In genomic region chr11:111540921-111541208, GRCh38 we compare ENCODE assay signal across 8 cellular contexts. TPM values are rescaled to one million over a fixed set of nuclear protein-coding genes. Genes with fewer than 3 reads are reported as not detected.
A peak's percentile ranks its signal among the peaks of the same experiment; 100 is the strongest.
DNase-seq lines count a peak whose midpoint lies in the region; ATAC-seq lines count a peak whose summit lies in the region.

No MANE protein-coding gene starts in this region.

- H3K4me1 ChIP-seq in HAP-1 = peaks cover 15% of the 10 kb centered on the region
- H3K4me1 ChIP-seq in adipocyte (ENCODE audit: control insufficient read depth, insufficient read depth, low read length) = peaks cover 5% of the 10 kb centered on the region
- peaks cover 21% of the 10 kb centered on the region for H3K4me1 ChIP-seq in iPS-18a (ENCODE audit: control insufficient read depth, low read depth, low read length)
- peaks cover 23 to 35% (median 27%) of the 10 kb centered on the region in 3 donors for H3K4me1 ChIP-seq in skeletal muscle tissue (ENCODE audit: control insufficient read depth in 3 of 3, insufficient read depth in 3 of 3, low read length in 3 of 3)

- H3K4me3 ChIP-seq in HAP-1 (peak overlapping the region; percentile 37), adipocyte (ENCODE audit: low read length) (peak overlapping the region; percentile 81), iPS-18a (ENCODE audit: low read length) (peak overlapping the region; percentile 60), skeletal muscle tissue (ENCODE audit: low read length in 3 of 3) (peak overlapping the region; percentile 61 to 77 (median 75))

- H3K9ac ChIP-seq in adipocyte (ENCODE audit: low read length) (peak overlapping the region; percentile 75), iPS-18a (ENCODE audit: low read length) (peak overlapping the region; percentile 7), skeletal muscle tissue (ENCODE audit: low read depth in 1 of 3, low read length in 3 of 3) (peak overlapping the region; percentile 24 to 69 (median 58))

- H3K36me3 ChIP-seq in HAP-1 (replicated peaks) (no peaks in the 10 kb centered on the region), adipocyte (ENCODE audit: control insufficient read depth, insufficient read depth, low read length, severe bottlenecking) (peaks cover 12% of the 10 kb centered on the region), iPS-18a (ENCODE audit: control insufficient read depth, low read depth, low read length) (no peaks in the 10 kb centered on the region), skeletal muscle tissue (ENCODE audit: control insufficient read depth in 3 of 3, insufficient read depth in 3 of 3, low read length in 3 of 3) (peaks cover 3 to 5% (median 4%) of the 10 kb centered on the region in 3 donors)

- H3K9me3 ChIP-seq in HAP-1 (0 out of 2 replicates have a peak, but pooled peaks cover 3% of the 10 kb centered on the region), adipocyte (ENCODE audit: control insufficient read depth, low read length) (no peaks in the 10 kb centered on the region), iPS-18a (ENCODE audit: control insufficient read depth, low read depth, low read length) (no peaks in the 10 kb centered on the region), skeletal muscle tissue (ENCODE audit: control insufficient read depth in 3 of 3, low read length in 3 of 3) (no peaks in the 10 kb centered on the region)

- H3K27ac ChIP-seq in iPS-18a (ENCODE audit: low read length) = no peak overlapping the region
- peak overlapping the region; percentile 57 for H3K27ac ChIP-seq in skeletal muscle tissue (ENCODE audit: low read depth, low read length)

- no peak for DNase-seq in HAP-1 (ENCODE audit: low spot score in 2 of 2)
- no peak for DNase-seq in adipocyte (ENCODE audit: low read depth)
- no peak for DNase-seq in NCI-H128 (lab: John Stamatoyannopoulos, UW; ENCODE audit: unreplicated experiment)

- ATAC-seq in GM18907 (IDR thresholded peaks at IDR 0.05; ENCODE audit: unreplicated experiment) = no peak
- ATAC-seq in HG02610 (IDR thresholded peaks at IDR 0.05; ENCODE audit: unreplicated experiment) = no peak
- no peak for ATAC-seq in HG02763 (IDR thresholded peaks at IDR 0.05; ENCODE audit: unreplicated experiment)

- no peaks in the 10 kb centered on the region for H3K27me3 ChIP-seq in HAP-1 (ENCODE audit: low read depth)
- H3K27me3 ChIP-seq in adipocyte (replicated peaks; ENCODE audit: control insufficient read depth, insufficient read depth, low read length) = no peaks in the 10 kb centered on the region
- peaks cover 71% of the 10 kb centered on the region for H3K27me3 ChIP-seq in iPS-18a (ENCODE audit: control insufficient read depth, insufficient read depth, low read length)
- H3K27me3 ChIP-seq in skeletal muscle tissue (ENCODE audit: control insufficient read depth in 3 of 3, insufficient read depth in 3 of 3, low read length in 3 of 3) = peaks cover 0 to 2% (median 0%) of the 10 kb centered on the region in 3 donors

- in situ Hi-C loops in HAP-1 (cut with MboI; ENCODE audit: low sequenced_read_pairs) = no loop called here

RNA-seq across cellular contexts. Expression of gene LAYN, which starts 0.3 kb away (rescaled TPM):
- total RNA-seq in skeletal muscle tissue = 11.0 TPM

RNA-seq across cellular contexts. Expression of gene HOATZ, which starts 26.3 kb away (rescaled TPM):
- not detected for total RNA-seq in skeletal muscle tissue

RNA-seq across cellular contexts. Expression of gene BTG4, which starts 28.7 kb away (rescaled TPM):
- total RNA-seq in skeletal muscle tissue = not detected

Comparison
In these comparisons a context has a peak if more than half of its experiments do, and no peak if none do; other contexts are left out.
1. H3K9ac ChIP-seq: peak in every context shown above with its lines; median percentile 75 in adipocyte; 58 in skeletal muscle tissue; 7 in iPS-18a.